ENCODE assay signal across 26 cellular contexts in genomic region chr3:142031575-142031974, GRCh38.
"Had no signal": no experiment of that assay in that cellular context is flagged by ENCODE, and none has a peak within 500 bp of the region (broad histone marks: within the 10 kb centered on the region; RNA-seq: fewer than 3 reads in every experiment).

No MANE protein-coding gene starts in this region.

- H3K36me3 ChIP-seq: brain microvascular endothelial cell had no signal

- H3K9me3 Mint-ChIP-seq: activated CD4-positive, alpha-beta memory T cell treated with anti-CD3 and anti-CD28 coated beads, Interleukin-2, amount 10 ng/mL, durations not matched to agents 7 days and 5 days; activated CD4-positive, alpha-beta T cell treated with anti-CD3 and anti-CD28 coated beads, Interleukin-2, amount 10 ng/mL, durations not matched to agents 7 days and 5 days; activated T-cell treated with anti-CD3 and anti-CD28 coated beads, Interleukin-2, amount 50 U/mL, for 4 hours; activated T-helper 17 cell treated with anti-CD3 and anti-CD28 coated beads, Interleukin-2, amount 50 U/mL, for 72 hours; central memory CD8-positive, alpha-beta T cell; dendritic cell treated with granulocyte-macrophage colony-stimulating factor and Interleukin-4, amounts not matched to agents 40 ng/mL and 50 ng/mL, for 4 days had no signal

- ATAC-seq: activated T-cell treated with anti-CD3 and anti-CD28 coated beads, Interleukin-2, amount 50 U/mL, for 4 hours; activated T-helper 17 cell treated with anti-CD3 and anti-CD28 coated beads, Interleukin-2, amount 50 U/mL, for 72 hours; esophagus mucosa had no signal

- H3K27ac ChIP-seq: brain microvascular endothelial cell, coronary artery, dorsolateral prefrontal cortex had no signal

- H3K27me3 ChIP-seq: brain microvascular endothelial cell, dorsolateral prefrontal cortex had no signal

- H3K36me3 Mint-ChIP-seq: activated naive CD8-positive, alpha-beta T cell had no signal

- H3K4me3 ChIP-seq: coronary artery, dorsolateral prefrontal cortex had no signal

- H3K4me3 Mint-ChIP-seq: activated CD4-positive, alpha-beta memory T cell treated with anti-CD3 and anti-CD28 coated beads, Interleukin-2, amount 10 ng/mL, durations not matched to agents 7 days and 5 days; activated CD4-positive, alpha-beta T cell treated with anti-CD3 and anti-CD28 coated beads, Interleukin-2, amount 10 ng/mL, durations not matched to agents 7 days and 5 days; activated naive CD8-positive, alpha-beta T cell; activated T-cell treated with anti-CD3 and anti-CD28 coated beads, Interleukin-2, amount 50 U/mL, for 4 hours; activated T-helper 17 cell treated with anti-CD3 and anti-CD28 coated beads, Interleukin-2, amount 50 U/mL, for 72 hours; central memory CD8-positive, alpha-beta T cell; dendritic cell treated with granulocyte-macrophage colony-stimulating factor and Interleukin-4, amounts not matched to agents 40 ng/mL and 50 ng/mL, for 4 days; endodermal cell had no signal

- H3K27ac Mint-ChIP-seq: activated CD4-positive, alpha-beta memory T cell treated with anti-CD3 and anti-CD28 coated beads, Interleukin-2, amount 10 ng/mL, durations not matched to agents 7 days and 5 days; activated CD4-positive, alpha-beta T cell treated with anti-CD3 and anti-CD28 coated beads, Interleukin-2, amount 10 ng/mL, durations not matched to agents 7 days and 5 days; activated naive CD8-positive, alpha-beta T cell; activated T-helper 17 cell treated with anti-CD3 and anti-CD28 coated beads, Interleukin-2, amount 50 U/mL, for 72 hours; dendritic cell treated with granulocyte-macrophage colony-stimulating factor and Interleukin-4, amounts not matched to agents 40 ng/mL and 50 ng/mL, for 4 days; endodermal cell had no signal

- DNase-seq: activated CD4-positive, alpha-beta memory T cell treated with anti-CD3 and anti-CD28 coated beads, Interleukin-2, amount 10 ng/mL, durations not matched to agents 7 days and 5 days; activated CD4-positive, alpha-beta T cell treated with anti-CD3 and anti-CD28 coated beads for 1 hour; activated CD4-positive, alpha-beta T cell treated with anti-CD3 and anti-CD28 coated beads for 4 hours; activated CD4-positive, alpha-beta T cell treated with anti-CD3 and anti-CD28 coated beads, Interleukin-2, amount 10 ng/mL, durations not matched to agents 7 days and 5 days; activated CD4-positive, alpha-beta T cell treated with anti-CD3 and anti-CD28 coated beads, Interleukin-2, amount 50 U/mL, for 4 hours; activated CD4-positive, CD25-positive, alpha-beta regulatory T cell; activated CD8-positive, alpha-beta memory T cell treated with anti-CD3 and anti-CD28 coated beads for 24 hours; activated effector memory CD4-positive, alpha-beta T cell treated with Interleukin-2 at 50 U/mL for 16 hours; activated gamma-delta T cell treated with Interleukin-2 at 50 U/mL for 16 hours; activated naive CD4-positive, alpha-beta T cell treated with anti-CD3 and anti-CD28 coated beads, Interleukin-2, amount 50 U/mL, for 16 hours; activated naive CD4-positive, alpha-beta T cell treated with Interleukin-2 at 50 U/mL for 16 hours; activated T-cell treated with anti-CD3 and anti-CD28 coated beads, Interleukin-2, amount 50 U/mL, for 4 hours; amniotic stem cell; anterior cingulate cortex; brain microvascular endothelial cell; dorsolateral prefrontal cortex; effector memory CD4-positive, alpha-beta T cell; endodermal cell; foreskin fibroblast; T-helper 2 cell had no signal

- H3K27me3 Mint-ChIP-seq: activated CD4-positive, alpha-beta memory T cell treated with anti-CD3 and anti-CD28 coated beads, Interleukin-2, amount 10 ng/mL, durations not matched to agents 7 days and 5 days; activated CD4-positive, alpha-beta T cell treated with anti-CD3 and anti-CD28 coated beads, Interleukin-2, amount 10 ng/mL, durations not matched to agents 7 days and 5 days; activated naive CD8-positive, alpha-beta T cell; activated T-helper 17 cell treated with anti-CD3 and anti-CD28 coated beads, Interleukin-2, amount 50 U/mL, for 72 hours; central memory CD8-positive, alpha-beta T cell; dendritic cell treated with granulocyte-macrophage colony-stimulating factor and Interleukin-4, amounts not matched to agents 40 ng/mL and 50 ng/mL, for 4 days had no signal
